1 cellular context compared by ENCODE assay signal in the genomic region with DNA sequence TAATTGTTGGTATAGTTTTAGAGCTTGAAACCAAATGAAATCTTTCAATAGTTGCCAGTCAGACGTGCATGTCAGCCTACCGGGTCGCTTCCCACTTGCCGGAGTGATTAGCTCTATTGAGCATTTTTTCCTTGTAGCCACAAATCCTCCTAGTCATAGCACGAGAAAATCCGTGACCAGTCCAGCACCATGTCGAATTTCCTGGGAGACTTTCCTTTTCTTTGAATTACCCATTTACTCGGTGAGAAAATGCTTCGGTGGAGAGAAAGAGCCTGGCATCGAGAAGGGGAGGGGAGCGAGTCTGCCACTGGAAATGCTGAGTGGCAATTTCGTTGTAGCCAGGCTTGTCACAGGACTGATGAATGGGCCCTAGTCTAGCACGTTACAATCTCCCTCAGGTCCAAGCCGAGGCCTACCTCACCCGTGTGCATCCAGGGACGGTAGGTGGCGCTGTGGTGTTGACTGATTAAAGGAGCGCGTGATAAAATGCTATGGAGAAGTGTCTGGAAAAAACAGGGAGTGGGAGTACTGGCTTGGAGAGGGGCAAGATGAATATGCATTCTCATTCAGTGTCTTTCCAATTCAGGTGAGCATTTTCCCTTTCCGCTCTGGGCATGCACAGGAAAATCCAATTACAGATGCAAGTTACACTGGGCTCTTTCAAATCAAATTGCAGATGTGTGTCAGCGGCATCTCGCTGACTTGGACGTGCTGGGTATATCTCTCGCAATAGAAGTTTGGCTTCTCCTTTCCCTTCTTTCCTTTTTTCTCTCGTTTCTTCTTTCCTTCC.
TF ChIP-seq lines count a peak whose summit lies in the region.

No MANE protein-coding gene starts in this region.

TF ChIP-seq in K562, 482 proteins besides CTCF, POLR2A, EP300 and RAD21 (continued from another document and continues in another):
- TF ChIP-seq HDAC6 (IDR thresholded peaks at IDR 0.05; ENCODE audit: low read depth, low read length) (no peak), COPS2 (conservative IDR thresholded peaks at IDR 0.05) (no peak), RBM39 (optimal IDR thresholded peaks at IDR 0.05; ENCODE audit: low read depth, low read length) (no peak), GATA2 (CRISPR knock-in tag; IDR thresholded peaks at IDR 0.05) (0 out of 2 replicates have a peak, but pooled peaks have one; percentile 19), ZNF324 (CRISPR knock-in tag; IDR thresholded peaks at IDR 0.05) (no peak), PHTF2 (CRISPR knock-in tag; IDR thresholded peaks at IDR 0.05) (no peak), FOXA3 (CRISPR knock-in tag; conservative IDR thresholded peaks at IDR 0.05 in 1 of 2, IDR thresholded peaks at IDR 0.05 in 1 of 2) (no peak; a peak in 1 of 4 replicates), KLF1 (tag; IDR thresholded peaks at IDR 0.05) (peak; percentile 54; the same call in 1 of the 2 replicates), MAFF (IDR thresholded peaks at IDR 0.05; ENCODE audit: low read length) (peak; percentile 70), SP1 (CRISPR knock-in tag; IDR thresholded peaks at IDR 0.05) (peak; percentile 42; the same call in 1 of the 2 replicates), JUND (IDR thresholded peaks at IDR 0.05; ENCODE audit: borderline replicate concordance, low read depth, low read length) (peak; percentile 70), JUND (tag; IDR thresholded peaks at IDR 0.05; ENCODE audit: borderline replicate concordance, low read depth, low read length) (peak; percentile 85; the same call in 2 of the 3 replicates), HDAC3 (IDR thresholded peaks at IDR 0.05; ENCODE audit: borderline replicate concordance, partially characterized antibody) (peak; percentile 17), ZNF764 (CRISPR knock-in tag; IDR thresholded peaks at IDR 0.05; ENCODE audit: low read depth) (no peak), EGR1 (conservative IDR thresholded peaks at IDR 0.05) (peak; percentile 47; the same call in 1 of the 2 replicates), NFATC3 (IDR thresholded peaks at IDR 0.05) (no peak), MIER1 (IDR thresholded peaks at IDR 0.05; ENCODE audit: low read depth) (no peak; the same call in 1 of the 2 replicates), SRF (CRISPR knock-in tag; IDR thresholded peaks at IDR 0.05) (no peak), ARID2 (IDR thresholded peaks at IDR 0.05) (peak; percentile 93), RBM17 (IDR thresholded peaks at IDR 0.05; ENCODE audit: borderline replicate concordance, low read depth, low read length) (no peak), CCNT2 (IDR thresholded peaks at IDR 0.05; ENCODE audit: borderline replicate concordance, extremely low read depth, insufficient read length, low read depth, low read length) (no peak), HSF4 (CRISPR knock-in tag; IDR thresholded peaks at IDR 0.05; ENCODE audit: borderline replicate concordance) (no peak), TGIF2 (CRISPR knock-in tag; IDR thresholded peaks at IDR 0.05) (no peak), SIN3A (IDR thresholded peaks at IDR 0.05; ENCODE audit: borderline replicate concordance in 2 of 2, control insufficient read depth in 1 of 2, low read depth in 2 of 2, low read length in 2 of 2) (no peak), ZKSCAN3 (CRISPR knock-in tag; IDR thresholded peaks at IDR 0.05) (no peak), CREM (IDR thresholded peaks at IDR 0.05; ENCODE audit: low read depth) (peak; percentile 78), ZC3H4 (CRISPR knock-in tag; IDR thresholded peaks at IDR 0.05; ENCODE audit: borderline replicate concordance) (no peak), RCOR1 (IDR thresholded peaks at IDR 0.05; ENCODE audit: borderline replicate concordance in 1 of 2, low read depth in 2 of 2, low read length in 2 of 2) (peak; percentile 34 to 85; a peak in 3 of 4 replicates), ASH1L (IDR thresholded peaks at IDR 0.05; ENCODE audit: borderline replicate concordance, low read depth, partially characterized antibody) (no peak), ETV6 (IDR thresholded peaks at IDR 0.05; ENCODE audit: borderline replicate concordance in 1 of 2, low read depth in 2 of 2, low read length in 1 of 2) (no peak), ETV6 (CRISPR knock-in tag; IDR thresholded peaks at IDR 0.05; ENCODE audit: borderline replicate concordance) (no peak), TOE1 (IDR thresholded peaks at IDR 0.05; ENCODE audit: borderline replicate concordance) (peak; percentile 79), TOE1 (CRISPR knock-in tag; IDR thresholded peaks at IDR 0.05; ENCODE audit: borderline replicate concordance, low read depth) (no peak), ZNF668 (CRISPR knock-in tag; IDR thresholded peaks at IDR 0.05) (no peak), TCF7 (IDR thresholded peaks at IDR 0.05; ENCODE audit: borderline replicate concordance) (0 out of 2 replicates have a peak, but pooled peaks have one; percentile 57), ZNF507 (tag; conservative IDR thresholded peaks at IDR 0.05) (no peak), L3MBTL2 (IDR thresholded peaks at IDR 0.05) (peak; percentile 80), BMI1 (IDR thresholded peaks at IDR 0.05; ENCODE audit: low read length) (no peak)
- TF ChIP-seq, protein P1, sequence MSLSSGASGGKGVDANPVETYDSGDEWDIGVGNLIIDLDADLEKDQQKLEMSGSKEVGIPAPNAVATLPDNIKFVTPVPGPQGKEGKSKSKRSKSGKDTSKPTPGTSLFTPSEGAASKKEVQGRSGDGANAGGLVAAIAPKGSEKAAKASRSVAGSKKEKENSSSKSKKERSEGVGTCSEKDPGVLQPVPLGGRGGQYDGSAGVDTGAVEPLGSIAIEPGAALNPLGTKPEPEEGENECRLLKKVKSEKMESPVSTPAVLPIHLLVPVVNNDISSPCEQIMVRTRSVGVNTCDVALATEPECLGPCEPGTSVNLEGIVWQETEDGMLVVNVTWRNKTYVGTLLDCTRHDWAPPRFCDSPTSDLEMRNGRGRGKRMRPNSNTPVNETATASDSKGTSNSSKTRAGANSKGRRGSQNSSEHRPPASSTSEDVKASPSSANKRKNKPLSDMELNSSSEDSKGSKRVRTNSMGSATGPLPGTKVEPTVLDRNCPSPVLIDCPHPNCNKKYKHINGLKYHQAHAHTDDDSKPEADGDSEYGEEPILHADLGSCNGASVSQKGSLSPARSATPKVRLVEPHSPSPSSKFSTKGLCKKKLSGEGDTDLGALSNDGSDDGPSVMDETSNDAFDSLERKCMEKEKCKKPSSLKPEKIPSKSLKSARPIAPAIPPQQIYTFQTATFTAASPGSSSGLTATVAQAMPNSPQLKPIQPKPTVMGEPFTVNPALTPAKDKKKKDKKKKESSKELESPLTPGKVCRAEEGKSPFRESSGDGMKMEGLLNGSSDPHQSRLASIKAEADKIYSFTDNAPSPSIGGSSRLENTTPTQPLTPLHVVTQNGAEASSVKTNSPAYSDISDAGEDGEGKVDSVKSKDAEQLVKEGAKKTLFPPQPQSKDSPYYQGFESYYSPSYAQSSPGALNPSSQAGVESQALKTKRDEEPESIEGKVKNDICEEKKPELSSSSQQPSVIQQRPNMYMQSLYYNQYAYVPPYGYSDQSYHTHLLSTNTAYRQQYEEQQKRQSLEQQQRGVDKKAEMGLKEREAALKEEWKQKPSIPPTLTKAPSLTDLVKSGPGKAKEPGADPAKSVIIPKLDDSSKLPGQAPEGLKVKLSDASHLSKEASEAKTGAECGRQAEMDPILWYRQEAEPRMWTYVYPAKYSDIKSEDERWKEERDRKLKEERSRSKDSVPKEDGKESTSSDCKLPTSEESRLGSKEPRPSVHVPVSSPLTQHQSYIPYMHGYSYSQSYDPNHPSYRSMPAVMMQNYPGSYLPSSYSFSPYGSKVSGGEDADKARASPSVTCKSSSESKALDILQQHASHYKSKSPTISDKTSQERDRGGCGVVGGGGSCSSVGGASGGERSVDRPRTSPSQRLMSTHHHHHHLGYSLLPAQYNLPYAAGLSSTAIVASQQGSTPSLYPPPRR (CRISPR knock-in tag; IDR thresholded peaks at IDR 0.05; ENCODE audit: borderline replicate concordance) = no peak
- TF ChIP-seq, protein P2, sequence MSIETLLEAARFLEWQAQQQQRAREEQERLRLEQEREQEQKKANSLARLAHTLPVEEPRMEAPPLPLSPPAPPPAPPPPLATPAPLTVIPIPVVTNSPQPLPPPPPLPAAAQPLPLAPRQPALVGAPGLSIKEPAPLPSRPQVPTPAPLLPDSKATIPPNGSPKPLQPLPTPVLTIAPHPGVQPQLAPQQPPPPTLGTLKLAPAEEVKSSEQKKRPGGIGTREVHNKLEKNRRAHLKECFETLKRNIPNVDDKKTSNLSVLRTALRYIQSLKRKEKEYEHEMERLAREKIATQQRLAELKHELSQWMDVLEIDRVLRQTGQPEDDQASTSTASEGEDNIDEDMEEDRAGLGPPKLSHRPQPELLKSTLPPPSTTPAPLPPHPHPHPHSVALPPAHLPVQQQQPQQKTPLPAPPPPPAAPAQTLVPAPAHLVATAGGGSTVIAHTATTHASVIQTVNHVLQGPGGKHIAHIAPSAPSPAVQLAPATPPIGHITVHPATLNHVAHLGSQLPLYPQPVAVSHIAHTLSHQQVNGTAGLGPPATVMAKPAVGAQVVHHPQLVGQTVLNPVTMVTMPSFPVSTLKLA (conservative IDR thresholded peaks at IDR 0.05) = peak in 1 of 2 experiments; percentile 54; a peak in 1 of 4 replicates
- TF ChIP-seq, protein P3, sequence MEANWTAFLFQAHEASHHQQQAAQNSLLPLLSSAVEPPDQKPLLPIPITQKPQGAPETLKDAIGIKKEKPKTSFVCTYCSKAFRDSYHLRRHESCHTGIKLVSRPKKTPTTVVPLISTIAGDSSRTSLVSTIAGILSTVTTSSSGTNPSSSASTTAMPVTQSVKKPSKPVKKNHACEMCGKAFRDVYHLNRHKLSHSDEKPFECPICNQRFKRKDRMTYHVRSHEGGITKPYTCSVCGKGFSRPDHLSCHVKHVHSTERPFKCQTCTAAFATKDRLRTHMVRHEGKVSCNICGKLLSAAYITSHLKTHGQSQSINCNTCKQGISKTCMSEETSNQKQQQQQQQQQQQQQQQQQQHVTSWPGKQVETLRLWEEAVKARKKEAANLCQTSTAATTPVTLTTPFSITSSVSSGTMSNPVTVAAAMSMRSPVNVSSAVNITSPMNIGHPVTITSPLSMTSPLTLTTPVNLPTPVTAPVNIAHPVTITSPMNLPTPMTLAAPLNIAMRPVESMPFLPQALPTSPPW (CRISPR knock-in tag; IDR thresholded peaks at IDR 0.05) = no peak; the same call in 1 of the 2 replicates
- TF ChIP-seq, protein P4, sequence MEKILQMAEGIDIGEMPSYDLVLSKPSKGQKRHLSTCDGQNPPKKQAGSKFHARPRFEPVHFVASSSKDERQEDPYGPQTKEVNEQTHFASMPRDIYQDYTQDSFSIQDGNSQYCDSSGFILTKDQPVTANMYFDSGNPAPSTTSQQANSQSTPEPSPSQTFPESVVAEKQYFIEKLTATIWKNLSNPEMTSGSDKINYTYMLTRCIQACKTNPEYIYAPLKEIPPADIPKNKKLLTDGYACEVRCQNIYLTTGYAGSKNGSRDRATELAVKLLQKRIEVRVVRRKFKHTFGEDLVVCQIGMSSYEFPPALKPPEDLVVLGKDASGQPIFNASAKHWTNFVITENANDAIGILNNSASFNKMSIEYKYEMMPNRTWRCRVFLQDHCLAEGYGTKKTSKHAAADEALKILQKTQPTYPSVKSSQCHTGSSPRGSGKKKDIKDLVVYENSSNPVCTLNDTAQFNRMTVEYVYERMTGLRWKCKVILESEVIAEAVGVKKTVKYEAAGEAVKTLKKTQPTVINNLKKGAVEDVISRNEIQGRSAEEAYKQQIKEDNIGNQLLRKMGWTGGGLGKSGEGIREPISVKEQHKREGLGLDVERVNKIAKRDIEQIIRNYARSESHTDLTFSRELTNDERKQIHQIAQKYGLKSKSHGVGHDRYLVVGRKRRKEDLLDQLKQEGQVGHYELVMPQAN (IDR thresholded peaks at IDR 0.05; ENCODE audit: borderline replicate concordance) = no peak; the same call in 1 of the 2 replicates
- TF ChIP-seq, protein P5, sequence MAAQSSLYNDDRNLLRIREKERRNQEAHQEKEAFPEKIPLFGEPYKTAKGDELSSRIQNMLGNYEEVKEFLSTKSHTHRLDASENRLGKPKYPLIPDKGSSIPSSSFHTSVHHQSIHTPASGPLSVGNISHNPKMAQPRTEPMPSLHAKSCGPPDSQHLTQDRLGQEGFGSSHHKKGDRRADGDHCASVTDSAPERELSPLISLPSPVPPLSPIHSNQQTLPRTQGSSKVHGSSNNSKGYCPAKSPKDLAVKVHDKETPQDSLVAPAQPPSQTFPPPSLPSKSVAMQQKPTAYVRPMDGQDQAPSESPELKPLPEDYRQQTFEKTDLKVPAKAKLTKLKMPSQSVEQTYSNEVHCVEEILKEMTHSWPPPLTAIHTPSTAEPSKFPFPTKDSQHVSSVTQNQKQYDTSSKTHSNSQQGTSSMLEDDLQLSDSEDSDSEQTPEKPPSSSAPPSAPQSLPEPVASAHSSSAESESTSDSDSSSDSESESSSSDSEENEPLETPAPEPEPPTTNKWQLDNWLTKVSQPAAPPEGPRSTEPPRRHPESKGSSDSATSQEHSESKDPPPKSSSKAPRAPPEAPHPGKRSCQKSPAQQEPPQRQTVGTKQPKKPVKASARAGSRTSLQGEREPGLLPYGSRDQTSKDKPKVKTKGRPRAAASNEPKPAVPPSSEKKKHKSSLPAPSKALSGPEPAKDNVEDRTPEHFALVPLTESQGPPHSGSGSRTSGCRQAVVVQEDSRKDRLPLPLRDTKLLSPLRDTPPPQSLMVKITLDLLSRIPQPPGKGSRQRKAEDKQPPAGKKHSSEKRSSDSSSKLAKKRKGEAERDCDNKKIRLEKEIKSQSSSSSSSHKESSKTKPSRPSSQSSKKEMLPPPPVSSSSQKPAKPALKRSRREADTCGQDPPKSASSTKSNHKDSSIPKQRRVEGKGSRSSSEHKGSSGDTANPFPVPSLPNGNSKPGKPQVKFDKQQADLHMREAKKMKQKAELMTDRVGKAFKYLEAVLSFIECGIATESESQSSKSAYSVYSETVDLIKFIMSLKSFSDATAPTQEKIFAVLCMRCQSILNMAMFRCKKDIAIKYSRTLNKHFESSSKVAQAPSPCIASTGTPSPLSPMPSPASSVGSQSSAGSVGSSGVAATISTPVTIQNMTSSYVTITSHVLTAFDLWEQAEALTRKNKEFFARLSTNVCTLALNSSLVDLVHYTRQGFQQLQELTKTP (IDR thresholded peaks at IDR 0.05; ENCODE audit: low read depth in 1 of 2, partially characterized antibody in 2 of 2) = peak; percentile 42 to 50
- TF ChIP-seq, protein P6, sequence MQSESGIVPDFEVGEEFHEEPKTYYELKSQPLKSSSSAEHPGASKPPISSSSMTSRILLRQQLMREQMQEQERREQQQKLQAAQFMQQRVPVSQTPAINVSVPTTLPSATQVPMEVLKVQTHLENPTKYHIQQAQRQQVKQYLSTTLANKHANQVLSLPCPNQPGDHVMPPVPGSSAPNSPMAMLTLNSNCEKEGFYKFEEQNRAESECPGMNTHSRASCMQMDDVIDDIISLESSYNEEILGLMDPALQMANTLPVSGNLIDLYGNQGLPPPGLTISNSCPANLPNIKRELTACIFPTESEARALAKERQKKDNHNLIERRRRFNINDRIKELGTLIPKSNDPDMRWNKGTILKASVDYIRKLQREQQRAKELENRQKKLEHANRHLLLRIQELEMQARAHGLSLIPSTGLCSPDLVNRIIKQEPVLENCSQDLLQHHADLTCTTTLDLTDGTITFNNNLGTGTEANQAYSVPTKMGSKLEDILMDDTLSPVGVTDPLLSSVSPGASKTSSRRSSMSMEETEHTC (IDR thresholded peaks at IDR 0.05) = peak; percentile 97
- TF ChIP-seq, protein P7, sequence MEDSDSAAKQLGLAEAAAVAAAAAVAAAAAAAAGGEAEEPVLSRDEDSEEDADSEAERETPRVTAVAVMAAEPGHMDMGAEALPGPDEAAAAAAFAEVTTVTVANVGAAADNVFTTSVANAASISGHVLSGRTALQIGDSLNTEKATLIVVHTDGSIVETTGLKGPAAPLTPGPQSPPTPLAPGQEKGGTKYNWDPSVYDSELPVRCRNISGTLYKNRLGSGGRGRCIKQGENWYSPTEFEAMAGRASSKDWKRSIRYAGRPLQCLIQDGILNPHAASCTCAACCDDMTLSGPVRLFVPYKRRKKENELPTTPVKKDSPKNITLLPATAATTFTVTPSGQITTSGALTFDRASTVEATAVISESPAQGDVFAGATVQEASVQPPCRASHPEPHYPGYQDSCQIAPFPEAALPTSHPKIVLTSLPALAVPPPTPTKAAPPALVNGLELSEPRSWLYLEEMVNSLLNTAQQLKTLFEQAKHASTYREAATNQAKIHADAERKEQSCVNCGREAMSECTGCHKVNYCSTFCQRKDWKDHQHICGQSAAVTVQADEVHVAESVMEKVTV (CRISPR knock-in tag; IDR thresholded peaks at IDR 0.05) = peak; percentile 92
